11 cellular contexts compared by ENCODE assay signal in genomic region chr19:277581-278165, GRCh38. TPM values are rescaled to one million over a fixed set of nuclear protein-coding genes. Genes with fewer than 3 reads are reported as not detected.
A peak's percentile ranks its signal among the peaks of the same experiment; 100 is the strongest.
DNase-seq lines count a peak whose midpoint lies in the region; ATAC-seq and TF ChIP-seq lines count a peak whose summit lies in the region.
"Had no signal": no experiment of that assay in that cellular context is flagged by ENCODE, and none has a peak within 500 bp of the region (broad histone marks: within the 10 kb centered on the region; RNA-seq: fewer than 3 reads in every experiment).

No MANE protein-coding gene starts in this region.

- no peak overlapping the region for H3K4me3 ChIP-seq in SK-N-SH (ENCODE audit: low read depth in 2 of 2, low read length in 1 of 2)
- no peak overlapping the region for H3K4me3 ChIP-seq in fibroblast of the aortic adventitia (ENCODE audit: low read depth, low read length)
- no peak overlapping the region for H3K4me3 ChIP-seq in trophoblast cell (ENCODE audit: low read depth, low read length)

- no peak for TF ChIP-seq RAD21 in SK-N-SH (IDR thresholded peaks at IDR 0.05; ENCODE audit: low read length)

- H2BK120ac ChIP-seq in trophoblast cell (ENCODE audit: insufficient read depth, low read length, poor library complexity): no peak overlapping the region

- no peak for TF ChIP-seq CTCF in SK-N-SH (IDR thresholded peaks at IDR 0.05)
- TF ChIP-seq CTCF in fibroblast of the aortic adventitia (IDR thresholded peaks at IDR 0.05; ENCODE audit: insufficient read depth, low read length): no peak

- H4K91ac ChIP-seq in trophoblast cell (ENCODE audit: low read depth, low read length): no peak overlapping the region

- no peaks in the 10 kb centered on the region for H3F3A ChIP-seq in SK-N-SH (replicated peaks; ENCODE audit: insufficient read depth)

- H3K79me2 ChIP-seq in SK-N-SH (ENCODE audit: insufficient read depth) (no peaks in the 10 kb centered on the region), trophoblast cell (ENCODE audit: control insufficient read depth, insufficient read depth, low read length, poor library complexity) (no peaks in the 10 kb centered on the region)

- H3K27me3 ChIP-seq in SK-N-SH (ENCODE audit: insufficient read depth) (no peaks in the 10 kb centered on the region), trophoblast cell (ENCODE audit: insufficient read depth, low read length) (no peaks in the 10 kb centered on the region)

- no peaks in the 10 kb centered on the region for H3K36me3 ChIP-seq in SK-N-SH (replicated peaks in 1 of 2; ENCODE audit: control insufficient read depth in 1 of 2, insufficient read depth in 2 of 2, low read length in 1 of 2)
- H3K36me3 ChIP-seq in trophoblast cell (ENCODE audit: control insufficient read depth in 1 of 2, insufficient read depth in 2 of 2, low read length in 2 of 2): peaks cover 0 to 3% of the 10 kb centered on the region in 2 experiments

- H3K9me3 ChIP-seq in SK-N-SH: no peaks in the 10 kb centered on the region
- no peaks in the 10 kb centered on the region for H3K9me3 ChIP-seq in trophoblast cell (ENCODE audit: insufficient read depth, low read depth, low read length)

- H3K4me1 ChIP-seq in SK-N-SH (ENCODE audit: control insufficient read depth in 1 of 2, insufficient read depth in 2 of 2, low read depth in 1 of 2, low read length in 1 of 2) (no peaks in the 10 kb centered on the region), trophoblast cell (ENCODE audit: control insufficient read depth in 1 of 2, insufficient read depth in 2 of 2, low read length in 2 of 2) (peaks cover 2 to 7% of the 10 kb centered on the region in 2 experiments)

- no peaks in the 10 kb centered on the region for H3K79me1 ChIP-seq in trophoblast cell (ENCODE audit: low read length)

- H4K12ac ChIP-seq in trophoblast cell (ENCODE audit: low read depth, low read length): no peak overlapping the region

- no peak overlapping the region for H3K4ac ChIP-seq in trophoblast cell (ENCODE audit: low read depth, low read length)

- no peaks in the 10 kb centered on the region for H4K20me1 ChIP-seq in SK-N-SH (ENCODE audit: insufficient read depth)

- in situ Hi-C loops in ACHN (cut with HindIII; ENCODE audit: low pct_ligation_motif_present, low pct_unique_long_range_greater_than_20kb, low sequenced_read_pairs): no loop called here

- DNase-seq in SK-N-SH (peak; percentile 3), UCSD-AML1 (lab: John Stamatoyannopoulos, UW; ENCODE audit: unreplicated experiment) (peak; percentile 21), fibroblast of the aortic adventitia (ENCODE audit: low read depth) (peak; percentile 33), trophoblast cell (peak; percentile 62 to 83), nucleus accumbens (lab: John Stamatoyannopoulos, UW) (no peak), ACHN (no peak)
- no peak for DNase-seq in activated naive CD4-positive, alpha-beta T cell treated with Interleukin-2 at 50 U/mL for 16 hours
- DNase-seq: activated T-cell treated with anti-CD3 and anti-CD28 coated beads, Interleukin-2, amount 50 U/mL, for 24 hours; effector memory CD4-positive, alpha-beta T cell; NCI-H2107 had no signal

- no peak overlapping the region for H2AK5ac ChIP-seq in trophoblast cell (ENCODE audit: low read length)

- H3K9me2 ChIP-seq in SK-N-SH: no peaks in the 10 kb centered on the region

- no peak overlapping the region for H2BK5ac ChIP-seq in trophoblast cell (ENCODE audit: low read depth, low read length, poor library complexity)

- no peak overlapping the region for H4K8ac ChIP-seq in trophoblast cell (ENCODE audit: low read depth, low read length)

- H3K14ac ChIP-seq in trophoblast cell (ENCODE audit: low read length): no peak overlapping the region

- H3K4me2 ChIP-seq in SK-N-SH: no peak overlapping the region
- H3K4me2 ChIP-seq in trophoblast cell (ENCODE audit: low read length): no peak overlapping the region

- no peak overlapping the region for H3K9ac ChIP-seq in SK-N-SH
- H3K9ac ChIP-seq in trophoblast cell (ENCODE audit: low read length): no peak overlapping the region

- H3K18ac ChIP-seq in trophoblast cell (ENCODE audit: low read length): no peak overlapping the region

- POLR2A ChIA-PET in SK-N-SH (lab: Yijun Ruan, JAX): no interaction called here

- no peak for TF ChIP-seq EP300 in SK-N-SH (IDR thresholded peaks at IDR 0.05; ENCODE audit: borderline replicate concordance in 1 of 2, low read depth in 1 of 2, low read length in 1 of 2)

- H2AFZ ChIP-seq in SK-N-SH (ENCODE audit: low read depth) (no peak overlapping the region), trophoblast cell (ENCODE audit: insufficient read depth, low read length, poor library complexity) (no peak overlapping the region)

- H2BK12ac ChIP-seq in trophoblast cell (ENCODE audit: low read length): no peak overlapping the region

- no peak for ATAC-seq in SK-N-SH treated with all-trans-retinoic acid at 6 μM for 48 hours

- 90% methylated on average over 17 of the region's 21 CpGs for WGBS in SK-N-SH (ENCODE audit: low lambda C conversion rate)
- WGBS in trophoblast cell (ENCODE audit: extremely low coverage, insufficient coverage, insufficient read length): no CpG with 5 or more reads among the region's 21 CpGs

- no peak overlapping the region for H3K23ac ChIP-seq in trophoblast cell (ENCODE audit: low read length)

- no peak overlapping the region for H3K27ac ChIP-seq in SK-N-SH (ENCODE audit: low read depth in 2 of 2, low read length in 1 of 2)
- H3K27ac ChIP-seq in trophoblast cell (ENCODE audit: low read depth, low read length): no peak overlapping the region

- CTCF ChIA-PET in SK-N-SH (lab: Yijun Ruan, JAX): interaction anchor here (1.5 kb wide), 1 partner anchor 10 kb away, joined by 6 read pairs; no protein-coding TSS in a partner anchor

TF ChIP-seq in SK-N-SH, 30 proteins besides CTCF, POLR2A, EP300 and RAD21:
- TF ChIP-seq TCF12 (IDR thresholded peaks at IDR 0.05): no peak
- no peak for TF ChIP-seq FOSL2 (IDR thresholded peaks at IDR 0.05; ENCODE audit: borderline replicate concordance, low read depth)
- TF ChIP-seq RFX5 (IDR thresholded peaks at IDR 0.05; ENCODE audit: low read length): no peak
- TF ChIP-seq, protein P1, sequence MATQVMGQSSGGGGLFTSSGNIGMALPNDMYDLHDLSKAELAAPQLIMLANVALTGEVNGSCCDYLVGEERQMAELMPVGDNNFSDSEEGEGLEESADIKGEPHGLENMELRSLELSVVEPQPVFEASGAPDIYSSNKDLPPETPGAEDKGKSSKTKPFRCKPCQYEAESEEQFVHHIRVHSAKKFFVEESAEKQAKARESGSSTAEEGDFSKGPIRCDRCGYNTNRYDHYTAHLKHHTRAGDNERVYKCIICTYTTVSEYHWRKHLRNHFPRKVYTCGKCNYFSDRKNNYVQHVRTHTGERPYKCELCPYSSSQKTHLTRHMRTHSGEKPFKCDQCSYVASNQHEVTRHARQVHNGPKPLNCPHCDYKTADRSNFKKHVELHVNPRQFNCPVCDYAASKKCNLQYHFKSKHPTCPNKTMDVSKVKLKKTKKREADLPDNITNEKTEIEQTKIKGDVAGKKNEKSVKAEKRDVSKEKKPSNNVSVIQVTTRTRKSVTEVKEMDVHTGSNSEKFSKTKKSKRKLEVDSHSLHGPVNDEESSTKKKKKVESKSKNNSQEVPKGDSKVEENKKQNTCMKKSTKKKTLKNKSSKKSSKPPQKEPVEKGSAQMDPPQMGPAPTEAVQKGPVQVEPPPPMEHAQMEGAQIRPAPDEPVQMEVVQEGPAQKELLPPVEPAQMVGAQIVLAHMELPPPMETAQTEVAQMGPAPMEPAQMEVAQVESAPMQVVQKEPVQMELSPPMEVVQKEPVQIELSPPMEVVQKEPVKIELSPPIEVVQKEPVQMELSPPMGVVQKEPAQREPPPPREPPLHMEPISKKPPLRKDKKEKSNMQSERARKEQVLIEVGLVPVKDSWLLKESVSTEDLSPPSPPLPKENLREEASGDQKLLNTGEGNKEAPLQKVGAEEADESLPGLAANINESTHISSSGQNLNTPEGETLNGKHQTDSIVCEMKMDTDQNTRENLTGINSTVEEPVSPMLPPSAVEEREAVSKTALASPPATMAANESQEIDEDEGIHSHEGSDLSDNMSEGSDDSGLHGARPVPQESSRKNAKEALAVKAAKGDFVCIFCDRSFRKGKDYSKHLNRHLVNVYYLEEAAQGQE (IDR thresholded peaks at IDR 0.05; ENCODE audit: low read depth, low read length): peak; percentile 90
- TF ChIP-seq GATA2 (CRISPR knock-in tag; IDR thresholded peaks at IDR 0.05): no peak

TF ChIP-seq in SK-N-SH treated with all-trans-retinoic acid at 6 μM for 48 hours, 23 proteins besides CTCF, POLR2A, EP300 and RAD21 (continues in another document):
- no peak for TF ChIP-seq CREB5 (CRISPR knock-in tag; IDR thresholded peaks at IDR 0.05; ENCODE audit: low read depth)
- TF ChIP-seq BACH2 (CRISPR knock-in tag; IDR thresholded peaks at IDR 0.05; ENCODE audit: borderline replicate concordance): no peak
- TF ChIP-seq ZNF565 (CRISPR knock-in tag; conservative IDR thresholded peaks at IDR 0.05; ENCODE audit: low read depth): no peak
- TF ChIP-seq ISL1 (CRISPR knock-in tag; IDR thresholded peaks at IDR 0.05): no peak
- no peak for TF ChIP-seq TCF4 (CRISPR knock-in tag; IDR thresholded peaks at IDR 0.05; ENCODE audit: borderline replicate concordance)
- no peak for TF ChIP-seq ZC3H10 (CRISPR knock-in tag; IDR thresholded peaks at IDR 0.05)
- TF ChIP-seq ZNF70 (CRISPR knock-in tag; IDR thresholded peaks at IDR 0.05): no peak

RNA-seq across cellular contexts. Expression of gene PLPP2, which starts 13.5 kb away (rescaled TPM):
- 27.3 and 33.6 TPM in 2 replicates for polyA plus RNA-seq in SK-N-SH (2012; rRNA removed)
- 19.4 and 27.7 TPM in 2 replicates for polyA plus RNA-seq in SK-N-SH (2012; cell fraction: cytosol; rRNA removed)
- 44.7 and 58.0 TPM in 2 replicates for polyA plus RNA-seq in SK-N-SH (2012; cell fraction: nucleus; rRNA removed)
- total RNA-seq in fibroblast of the aortic adventitia (ENCODE audit: low replicate concordance): 15.7 and 16.6 TPM in 2 replicates
- 6.2 and 6.9 TPM in 2 replicates for polyA plus RNA-seq in trophoblast cell (2013)

Comparison
In these comparisons a context has a peak if more than half of its experiments do, and no peak if none do; other contexts are left out.
1. DNase-seq: peak in SK-N-SH (single experiment), UCSD-AML1 (single experiment), fibroblast of the aortic adventitia (single experiment) and trophoblast cell (2 of 2); none in nucleus accumbens (0 of 56), ACHN (single experiment) and activated naive CD4-positive, alpha-beta T cell treated with Interleukin-2 at 50 U/mL for 16 hours (single experiment).